9 cellular contexts compared by ENCODE assay signal in genomic region chr4:15781427-15782095, GRCh38. TPM values are rescaled to one million over a fixed set of nuclear protein-coding genes. Genes with fewer than 3 reads are reported as not detected.
DNase-seq lines count a peak whose midpoint lies in the region; ATAC-seq and TF ChIP-seq lines count a peak whose summit lies in the region.
"Had no signal": no experiment of that assay in that cellular context is flagged by ENCODE, and none has a peak within 500 bp of the region (broad histone marks: within the 10 kb centered on the region; RNA-seq: fewer than 3 reads in every experiment).

No MANE protein-coding gene starts in this region.

- H3K9me3 Mint-ChIP-seq in WTC11: peaks cover 16% of the 10 kb centered on the region

- CTCF ChIA-PET in WTC11 (lab: Charles Lee): interaction anchor here (0.8 kb wide), 1 partner anchor 24 kb away, joined by 4 read pairs; no protein-coding TSS in a partner anchor

- POLR2A ChIA-PET in WTC11 (lab: Charles Lee): no interaction called here

- DNase-seq in stimulated activated naive CD4-positive, alpha-beta T cell treated with Interleukin-2 at 50 U/mL for 16 hours (lab: John Stamatoyannopoulos, UW): peak; percentile 18
- DNase-seq in stimulated activated naive CD4-positive, alpha-beta T cell (lab: John Stamatoyannopoulos, UW): no peak
- DNase-seq in activated CD8-positive, alpha-beta memory T cell treated with anti-CD3 and anti-CD28 coated beads, Interleukin-2, amount 50 U/mL, for 48 hours: peak; percentile 58
- DNase-seq in WTC11 (ENCODE audit: low spot score): no peak
- no peak for DNase-seq in posterior cingulate gyrus
- no peak for DNase-seq in occipital lobe (lab: John Stamatoyannopoulos, UW)
- DNase-seq in ecto neural progenitor cell (ENCODE audit: low spot score): no peak
- DNase-seq: NCI-H226 had no signal

- ATAC-seq in HG03196 (IDR thresholded peaks at IDR 0.05; ENCODE audit: unreplicated experiment) (peak; percentile 33), WTC11 (no peak)

- H3K4me3 Mint-ChIP-seq in WTC11: no peak overlapping the region

- peaks cover 14% of the 10 kb centered on the region for H3K36me3 Mint-ChIP-seq in WTC11

- TF ChIP-seq CTCF in WTC11 (IDR thresholded peaks at IDR 0.05): no peak

- H3K27ac Mint-ChIP-seq in WTC11: no peak overlapping the region

- peaks cover 14% of the 10 kb centered on the region for H3K4me1 Mint-ChIP-seq in WTC11

- H3K27me3 Mint-ChIP-seq in WTC11 (ENCODE audit: low read depth): peaks cover 44% of the 10 kb centered on the region

- intact Hi-C loops in posterior cingulate gyrus (cut with DNase I): no loop called here

TF ChIP-seq in WTC11, 78 proteins besides CTCF, POLR2A, EP300 and RAD21:
- TF ChIP-seq FOXK1 (CRISPR knock-in tag; IDR thresholded peaks at IDR 0.05): no peak

RNA-seq across cellular contexts. Expression of gene CD38, which starts 3.4 kb away (rescaled TPM):
- total RNA-seq in WTC11 (2021) (0.17 to 0.39 TPM (median 0.37 TPM) in 3 replicates), occipital lobe (6.1 TPM)

Comparison
In these comparisons a context has a peak if more than half of its experiments do, and no peak if none do; other contexts are left out.
1. DNase-seq: peak in stimulated activated naive CD4-positive, alpha-beta T cell treated with Interleukin-2 at 50 U/mL for 16 hours (single experiment) and activated CD8-positive, alpha-beta memory T cell treated with anti-CD3 and anti-CD28 coated beads, Interleukin-2, amount 50 U/mL, for 48 hours (single experiment); none in stimulated activated naive CD4-positive, alpha-beta T cell (0 of 6), WTC11 (single experiment), posterior cingulate gyrus (0 of 10), occipital lobe (single experiment) and ecto neural progenitor cell (single experiment).